1 cellular context compared by ENCODE assay signal in the genomic region with DNA sequence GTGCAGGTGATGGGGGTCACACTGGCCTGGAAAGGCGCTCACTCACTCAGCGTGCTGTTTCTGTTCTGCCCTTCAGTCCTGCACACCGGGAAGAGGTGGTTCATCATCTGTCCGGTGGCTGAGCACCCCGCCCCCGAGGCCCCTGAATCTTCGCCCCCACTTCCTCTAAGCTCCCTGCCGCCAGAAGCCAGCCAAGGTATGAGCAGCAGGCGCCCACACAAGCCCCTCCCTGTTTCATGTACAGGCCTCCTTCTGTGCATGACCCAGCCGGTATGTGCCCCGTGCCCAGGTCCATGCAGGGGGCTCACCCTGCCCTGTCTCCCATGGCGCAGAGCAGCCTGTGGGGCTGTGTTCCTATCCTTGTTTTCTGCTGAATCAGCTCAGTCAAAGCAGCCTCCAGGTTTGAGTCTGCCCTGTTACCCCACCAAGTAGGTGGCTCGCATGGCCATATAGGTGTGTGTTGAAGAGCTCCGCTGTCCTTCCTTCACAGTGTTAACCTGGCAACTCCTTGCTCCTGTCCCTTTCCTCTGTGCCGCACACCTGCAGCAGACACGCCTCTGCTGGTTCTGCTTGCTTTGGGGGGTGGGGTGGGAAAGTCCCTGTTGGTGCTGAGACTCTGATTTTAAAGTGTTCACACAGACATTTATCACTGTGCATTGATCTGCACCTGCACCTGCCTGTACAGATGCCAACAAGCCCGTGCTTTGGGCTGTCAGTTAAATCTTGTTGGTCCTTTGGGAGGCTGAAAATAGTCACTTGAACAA.
A peak's percentile ranks its signal among the peaks of the same experiment; 100 is the strongest.
TF ChIP-seq lines count a peak whose summit lies in the region.

No MANE protein-coding gene starts in this region.

TF ChIP-seq in A549, 52 proteins besides CTCF, POLR2A, EP300 and RAD21:
- TF ChIP-seq JUNB (IDR thresholded peaks at IDR 0.05) (no peak), MAFK (IDR thresholded peaks at IDR 0.05; ENCODE audit: partially characterized antibody) (peak; percentile 67)
